33 cellular contexts compared by ENCODE assay signal in the genomic region with DNA sequence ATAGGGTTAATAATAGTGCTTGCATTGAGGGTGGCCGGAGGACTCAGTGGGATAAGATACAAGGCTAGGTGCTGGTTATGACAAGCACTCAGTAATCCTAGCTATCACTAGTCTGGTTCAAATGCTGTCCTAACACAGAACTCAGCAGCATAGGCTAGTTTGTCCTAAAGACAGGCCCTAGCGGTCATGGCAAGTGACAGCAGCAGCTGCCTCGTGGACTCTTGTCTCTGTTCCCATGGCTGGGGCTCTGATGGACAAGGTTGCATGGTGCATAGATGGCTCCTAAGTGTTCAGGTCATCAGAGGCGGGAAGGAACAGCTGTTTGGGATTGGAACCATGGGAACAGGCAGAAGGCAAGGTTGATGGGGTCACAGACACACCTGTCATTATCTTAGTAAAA. TPM values are rescaled to one million over a fixed set of nuclear protein-coding genes. Genes with fewer than 3 reads are reported as not detected.
A peak's percentile ranks its signal among the peaks of the same experiment; 100 is the strongest.
DNase-seq lines count a peak whose midpoint lies in the region; ATAC-seq, FAIRE-seq and TF ChIP-seq lines count a peak whose summit lies in the region.
"Had no signal": no experiment of that assay in that cellular context is flagged by ENCODE, and none has a peak within 500 bp of the region (broad histone marks: within the 10 kb centered on the region; RNA-seq: fewer than 3 reads in every experiment).

No MANE protein-coding gene starts in this region.

- H3K4me1 ChIP-seq in BE2C: no peaks in the 10 kb centered on the region
- H3K4me1 ChIP-seq in OCI-LY7 (ENCODE audit: insufficient read depth, low read length, poor library complexity, severe bottlenecking): no peaks in the 10 kb centered on the region
- H3K4me1 ChIP-seq: BLaER1, breast epithelium, heart right ventricle, upper lobe of left lung had no signal

- H3K4me1 Mint-ChIP-seq in WTC11 (peaks cover 6% of the 10 kb centered on the region), immature natural killer cell (no peaks in the 10 kb centered on the region)
- no peaks in the 10 kb centered on the region for H3K4me1 Mint-ChIP-seq in activated T-helper 1 cell treated with anti-CD3 and anti-CD28 coated beads, Interleukin-12 subunit alpha, Interleukin-12 subunit beta, Interleukin-2, Interleukin-4 antibody, amounts not matched to agents 30 ng/mL and 10 ng/mL and 1 ng/mL, durations not matched to agents 14 hours and 24 hours and 36 hours (ENCODE audit: low read depth)
- H3K4me1 Mint-ChIP-seq: activated naive CD8-positive, alpha-beta T cell treated with anti-CD3 and anti-CD28 coated beads for 36 hours had no signal

- no peak for TF ChIP-seq POLR2A in NB4 (IDR thresholded peaks at IDR 0.05; ENCODE audit: extremely low read depth, insufficient read length)

- no peaks in the 10 kb centered on the region; the same call in 1 of the 2 replicates for H3K9me3 ChIP-seq in BE2C
- H3K9me3 ChIP-seq in OCI-LY7 (ENCODE audit: low read length): no peaks in the 10 kb centered on the region
- H3K9me3 ChIP-seq: BLaER1, breast epithelium, heart right ventricle, MG63, upper lobe of left lung had no signal

- DNase-seq in BE2C: no peak
- no peak for DNase-seq in GM18507 (ENCODE audit: extremely low spot score, insufficient read length, low read depth)
- DNase-seq in NB4 (ENCODE audit: low read depth): no peak
- DNase-seq in WTC11 (ENCODE audit: low spot score): no peak
- DNase-seq in AG20443 (ENCODE audit: low spot score): no peak
- DNase-seq in activated T-helper 1 cell treated with anti-CD3 and anti-CD28 coated beads, Interleukin-12 subunit alpha, Interleukin-12 subunit beta, Interleukin-2, Interleukin-4 antibody, amounts not matched to agents 30 ng/mL and 10 ng/mL and 1 ng/mL, durations not matched to agents 14 hours and 24 hours and 36 hours (ENCODE audit: low spot score): no peak
- no peak for DNase-seq in immature natural killer cell
- DNase-seq in OCI-LY7 (ENCODE audit: low spot score): no peak
- DNase-seq: ACHN; activated CD4-positive, alpha-beta T cell treated with anti-CD3 and anti-CD28 coated beads for 48 hours; activated gamma-delta T cell; activated naive CD8-positive, alpha-beta T cell treated with anti-CD3 and anti-CD28 coated beads for 36 hours; anterior cingulate cortex; dorsolateral prefrontal cortex; heart right ventricle; KBM-7; kidney glomerular epithelial cell; MG63; NCI-H2029; NCI-H446; stimulated activated CD4-positive, alpha-beta T cell treated with anti-CD3 and anti-CD28 coated beads, Interleukin-15, amount 100 ng/mL, for 24 hours; stimulated activated CD4-positive, alpha-beta T cell treated with anti-CD3 and anti-CD28 coated beads, Interleukin-4, amount 100 ng/mL, for 4 hours; T1000; upper lobe of left lung; WERI-Rb-1 had no signal

- POLR2A ChIA-PET in WTC11 (lab: Charles Lee) (no interaction called here), OCI-LY7 (lab: Charles Lee) (interaction anchor here (0.7 kb wide), 1 partner anchor 24 kb away, joined by 3 read pairs; no protein-coding TSS in a partner anchor)

- FAIRE-seq in GM18507 (lab: Jason Lieb, UNC): peak; percentile 12
- FAIRE-seq: endothelial cell of umbilical vein, frontal cortex had no signal

- H3K36me3 ChIP-seq in BE2C: no peaks in the 10 kb centered on the region
- no peaks in the 10 kb centered on the region for H3K36me3 ChIP-seq in OCI-LY7 (ENCODE audit: insufficient read depth, low read length)
- H3K36me3 ChIP-seq: BLaER1, breast epithelium, heart right ventricle, MG63, SJSA1, upper lobe of left lung, WERI-Rb-1 had no signal

- no peak overlapping the region for H3K4me3 Mint-ChIP-seq in WTC11
- no peak overlapping the region for H3K4me3 Mint-ChIP-seq in activated T-helper 1 cell treated with anti-CD3 and anti-CD28 coated beads, Interleukin-12 subunit alpha, Interleukin-12 subunit beta, Interleukin-2, Interleukin-4 antibody, amounts not matched to agents 30 ng/mL and 10 ng/mL and 1 ng/mL, durations not matched to agents 14 hours and 24 hours and 36 hours
- H3K4me3 Mint-ChIP-seq in immature natural killer cell: no peak overlapping the region
- H3K4me3 Mint-ChIP-seq: activated naive CD8-positive, alpha-beta T cell treated with anti-CD3 and anti-CD28 coated beads for 36 hours; nephron had no signal

- peak; percentile 70 for ATAC-seq in WTC11
- ATAC-seq: heart right ventricle, Panc1 had no signal

- intact Hi-C loops in activated T-helper 1 cell treated with anti-CD3 and anti-CD28 coated beads, Interleukin-12 subunit alpha, Interleukin-12 subunit beta, Interleukin-2, Interleukin-4 antibody, amounts not matched to agents 30 ng/mL and 10 ng/mL and 1 ng/mL, durations not matched to agents 14 hours and 24 hours and 36 hours (cut with micrococcal nuclease): no loop called here
- intact Hi-C loops in OCI-LY7 (cut with micrococcal nuclease; ENCODE audit: unreplicated experiment): no loop called here

- no peaks in the 10 kb centered on the region for H4K20me1 ChIP-seq in OCI-LY7 (ENCODE audit: insufficient read depth, low read length)
- H4K20me1 ChIP-seq: BLaER1 had no signal

- no peak overlapping the region for H3K4me3 ChIP-seq in BE2C (ENCODE audit: low read depth, low read length)
- no peak overlapping the region for H3K4me3 ChIP-seq in NB4 (ENCODE audit: low read depth, low read length)
- no peak overlapping the region for H3K4me3 ChIP-seq in OCI-LY7 (ENCODE audit: low read depth, low read length, poor library complexity, severe bottlenecking)
- H3K4me3 ChIP-seq: BLaER1, breast epithelium, dorsolateral prefrontal cortex, heart right ventricle, MG63, SJSA1, upper lobe of left lung had no signal

- no TSS peak for BruUV-seq in OCI-LY7 (replicated peaks; lab: Mats Ljungman, UMichigan)

- no peak overlapping the region for H3K27ac Mint-ChIP-seq in WTC11
- H3K27ac Mint-ChIP-seq in activated T-helper 1 cell treated with anti-CD3 and anti-CD28 coated beads, Interleukin-12 subunit alpha, Interleukin-12 subunit beta, Interleukin-2, Interleukin-4 antibody, amounts not matched to agents 30 ng/mL and 10 ng/mL and 1 ng/mL, durations not matched to agents 14 hours and 24 hours and 36 hours: no peak overlapping the region
- no peak overlapping the region for H3K27ac Mint-ChIP-seq in immature natural killer cell
- H3K27ac Mint-ChIP-seq: activated naive CD8-positive, alpha-beta T cell treated with anti-CD3 and anti-CD28 coated beads for 36 hours had no signal

- H2AFZ ChIP-seq in OCI-LY7 (ENCODE audit: low read length): no peak overlapping the region

- H3K27me3 Mint-ChIP-seq in WTC11 (ENCODE audit: low read depth) (no peaks in the 10 kb centered on the region), immature natural killer cell (ENCODE audit: low read depth in 3 of 3) (peaks cover 0 to 3% (median 2%) of the 10 kb centered on the region in 3 donors)
- no peaks in the 10 kb centered on the region for H3K27me3 Mint-ChIP-seq in activated T-helper 1 cell treated with anti-CD3 and anti-CD28 coated beads, Interleukin-12 subunit alpha, Interleukin-12 subunit beta, Interleukin-2, Interleukin-4 antibody, amounts not matched to agents 30 ng/mL and 10 ng/mL and 1 ng/mL, durations not matched to agents 14 hours and 24 hours and 36 hours (ENCODE audit: insufficient read depth)

- H3K9me3 Mint-ChIP-seq in WTC11 (peaks cover 11% of the 10 kb centered on the region), immature natural killer cell (no peaks in the 10 kb centered on the region)
- no peaks in the 10 kb centered on the region for H3K9me3 Mint-ChIP-seq in activated T-helper 1 cell treated with anti-CD3 and anti-CD28 coated beads, Interleukin-12 subunit alpha, Interleukin-12 subunit beta, Interleukin-2, Interleukin-4 antibody, amounts not matched to agents 30 ng/mL and 10 ng/mL and 1 ng/mL, durations not matched to agents 14 hours and 24 hours and 36 hours
- H3K9me3 Mint-ChIP-seq: activated naive CD8-positive, alpha-beta T cell treated with anti-CD3 and anti-CD28 coated beads for 36 hours; nephron had no signal

- H3K9me2 ChIP-seq in OCI-LY7 (ENCODE audit: insufficient read depth, low read length): no peaks in the 10 kb centered on the region

- H3K27ac ChIP-seq in OCI-LY7 (ENCODE audit: low read depth, low read length, poor library complexity, severe bottlenecking): no peak overlapping the region
- H3K27ac ChIP-seq: BLaER1, breast epithelium, dorsolateral prefrontal cortex, heart right ventricle, SJSA1, upper lobe of left lung, WERI-Rb-1 had no signal

- H3K27me3 ChIP-seq in BE2C: no peaks in the 10 kb centered on the region
- H3K27me3 ChIP-seq: BLaER1, breast epithelium, heart right ventricle, MG63, SJSA1, upper lobe of left lung had no signal

- CTCF ChIA-PET in WTC11 (lab: Charles Lee) (interaction anchor here (1.2 to 2.2 kb wide), 3 partner anchors 9 to 288 kb away, joined by 3 to 8 read pairs (median 4); no protein-coding TSS in a partner anchor), OCI-LY7 (lab: Charles Lee; ENCODE audit: unreplicated experiment) (no interaction called here)

- no peaks in the 10 kb centered on the region for H3K79me2 ChIP-seq in OCI-LY7 (ENCODE audit: insufficient read depth, low read depth, low read length)

- no peak overlapping the region for H3K4me2 ChIP-seq in OCI-LY7 (ENCODE audit: low read length)
- H3K4me2 ChIP-seq: BLaER1 had no signal

- TF ChIP-seq CTCF in BE2C (IDR thresholded peaks at IDR 0.05; ENCODE audit: low read depth, low read length) (peak; percentile 18; the same call in 1 of the 2 replicates), NB4 (IDR thresholded peaks at IDR 0.05; ENCODE audit: low read depth, low read length) (peak; percentile 23), WTC11 (IDR thresholded peaks at IDR 0.05) (no peak), OCI-LY7 (conservative IDR thresholded peaks at IDR 0.05; ENCODE audit: low read length) (no peak)

- H3K36me3 Mint-ChIP-seq in WTC11 (no peaks in the 10 kb centered on the region), immature natural killer cell (no peaks in the 10 kb centered on the region)
- H3K36me3 Mint-ChIP-seq in activated T-helper 1 cell treated with anti-CD3 and anti-CD28 coated beads, Interleukin-12 subunit alpha, Interleukin-12 subunit beta, Interleukin-2, Interleukin-4 antibody, amounts not matched to agents 30 ng/mL and 10 ng/mL and 1 ng/mL, durations not matched to agents 14 hours and 24 hours and 36 hours (ENCODE audit: low read depth): no peaks in the 10 kb centered on the region
- H3K36me3 Mint-ChIP-seq: activated naive CD8-positive, alpha-beta T cell treated with anti-CD3 and anti-CD28 coated beads for 36 hours had no signal

TF ChIP-seq in WTC11, 78 proteins besides CTCF, POLR2A, EP300 and RAD21 (continues in another document):
- TF ChIP-seq ZNF416 (CRISPR knock-in tag; IDR thresholded peaks at IDR 0.05): no peak
- TF ChIP-seq SMAD3 (CRISPR knock-in tag; IDR thresholded peaks at IDR 0.05; ENCODE audit: borderline replicate concordance): no peak

RNA-seq across cellular contexts. Expression of a gene that starts 42.4 kb away (rescaled TPM):
- not detected for polyA plus RNA-seq in BE2C (2012; ENCODE audit: insufficient read depth, insufficient read length, low read depth)
- total RNA-seq in WTC11 (2021) (0.05 TPM in 1 of 3 replicates, not detected in the others), OCI-LY7 (2022) (not detected in 2 replicates)
- 0.34 and 0.83 TPM in 2 replicates for total RNA-seq in activated T-helper 1 cell treated with anti-CD3 and anti-CD28 coated beads, Interleukin-12 subunit alpha, Interleukin-12 subunit beta, Interleukin-2, Interleukin-4 antibody, amounts not matched to agents 30 ng/mL and 10 ng/mL and 1 ng/mL, durations not matched to agents 14 hours and 24 hours and 36 hours
- polyA plus RNA-seq in immature natural killer cell: not detected
- not detected in 2 replicates for total RNA-seq in OCI-LY7 (2014; rRNA removed; shearing (Covaris generic))
- total RNA-seq: endothelial cell of umbilical vein, HT-29 had no signal

Comparison
In these comparisons a context has a peak if more than half of its experiments do, and no peak if none do; other contexts are left out.
1. CTCF ChIP-seq: peak in BE2C (single experiment) and NB4 (single experiment); none in WTC11 (single experiment) and OCI-LY7 (single experiment).